8 cellular contexts compared by ENCODE assay signal in genomic region chr17:2400877-2401425, GRCh38. TPM values are rescaled to one million over a fixed set of nuclear protein-coding genes. Genes with fewer than 3 reads are reported as not detected.
DNase-seq lines count a peak whose midpoint lies in the region; ATAC-seq, FAIRE-seq and TF ChIP-seq lines count a peak whose summit lies in the region.

Gene MNT (minus strand): TSS chr17:2401060. CDS start chr17:2400712, 348 bp downstream.

- TF ChIP-seq POLR2A in GM12891 (IDR thresholded peaks at IDR 0.05; ENCODE audit: low read depth, low read length), result peak; percentile 74
- TF ChIP-seq POLR2A in adrenal gland (IDR thresholded peaks at IDR 0.05), result peak; percentile 75 to 94

- ATAC-seq in HG02759 (IDR thresholded peaks at IDR 0.05; ENCODE audit: unreplicated experiment) (peak; percentile 43), T-cell (replicated peaks in 1 of 4) (peak; percentile 50 to 61 (median 54)), left cardiac atrium (peak; percentile 64 to 68), upper lobe of right lung (peak; percentile 73)

- H3K4me3 Mint-ChIP-seq in T-cell (peak within 1 kb of the TSS; percentile 94 to 99 (median 98)), progenitor cell of endocrine pancreas (ENCODE audit: low read depth) (peak within 1 kb of the TSS; percentile 93)

- H3K27ac ChIP-seq in adrenal gland, result peak within 1 kb of the TSS; percentile 97 to 99 (median 98)
- H3K27ac ChIP-seq in upper lobe of right lung, result peak within 1 kb of the TSS; percentile 95

- H3K4me1 Mint-ChIP-seq in T-cell (peaks cover 40 to 60% (median 51%) of the 10 kb centered on the region in 3 donors), progenitor cell of endocrine pancreas (ENCODE audit: low read depth) (peaks cover 38% of the 10 kb centered on the region)

- no peaks in the 10 kb centered on the region for H3K9me3 ChIP-seq in adrenal gland (replicated peaks in 1 of 3)
- no peaks in the 10 kb centered on the region for H3K9me3 ChIP-seq in upper lobe of right lung

- H3K27me3 ChIP-seq in adrenal gland (no peaks in the 10 kb centered on the region), upper lobe of right lung (no peaks in the 10 kb centered on the region)

- H3K27me3 Mint-ChIP-seq in T-cell, result no peaks in the 10 kb centered on the region
- no peaks in the 10 kb centered on the region for H3K27me3 Mint-ChIP-seq in progenitor cell of endocrine pancreas

- POLR2A ChIA-PET in T-cell (lab: Charles Lee), result interaction anchor here (1.0 to 1.5 kb wide), 3 partner anchors 8 to 18 kb away, joined by 3 to 7 read pairs (median 3); no protein-coding TSS in a partner anchor

- FAIRE-seq in GM12891 (lab: Jason Lieb, UNC), result no peak

- H3K27ac Mint-ChIP-seq in T-cell, result peak within 1 kb of the TSS; percentile 98 to 99
- peak within 1 kb of the TSS; percentile 100 for H3K27ac Mint-ChIP-seq in progenitor cell of endocrine pancreas

- peak in 2 of 6 experiments; percentile 16 to 51 for TF ChIP-seq CTCF in adrenal gland (IDR thresholded peaks at IDR 0.05)
- TF ChIP-seq CTCF in progenitor cell of endocrine pancreas (IDR thresholded peaks at IDR 0.05; ENCODE audit: unreplicated experiment), result no peak
- TF ChIP-seq CTCF in upper lobe of right lung (IDR thresholded peaks at IDR 0.05), result peak; percentile 14

- CTCF ChIA-PET in T-cell (lab: Charles Lee), result interaction anchor here (1.1 to 2.0 kb wide), 3 partner anchors 18 to 177 kb away, joined by 3 to 11 read pairs (median 4); no protein-coding TSS in a partner anchor

- no peaks in the 10 kb centered on the region for H3K36me3 Mint-ChIP-seq in T-cell
- peaks cover 1% of the 10 kb centered on the region for H3K36me3 Mint-ChIP-seq in progenitor cell of endocrine pancreas (ENCODE audit: insufficient read depth)

- H3K36me3 ChIP-seq in adrenal gland (replicated peaks in 1 of 2), result no peaks in the 10 kb centered on the region
- H3K36me3 ChIP-seq in upper lobe of right lung, result no peaks in the 10 kb centered on the region

- DNase-seq in GM12891 (ENCODE audit: insufficient read length, low spot score), result peak; percentile 85
- peak; percentile 46 for DNase-seq in NCI-H1417 treated with DMSO at 0.1 percent for 48 hours (lab: John Stamatoyannopoulos, UW)
- peak in 33 of 34 experiments; percentile 89 to 96 (median 94) for DNase-seq in T-cell
- DNase-seq in adrenal gland, result peak; percentile 95 to 97 (median 96)
- DNase-seq in left cardiac atrium, result peak; percentile 95
- peak; percentile 90 for DNase-seq in progenitor cell of endocrine pancreas (ENCODE audit: low spot score, unreplicated experiment)
- DNase-seq in upper lobe of right lung, result peak; percentile 97

- WGBS in adrenal gland, 4 donors, result 0 to 2% (median 1%) methylated on average over 14 to 51 of the region's 51 CpGs

- H3K9me3 Mint-ChIP-seq in T-cell (no peaks in the 10 kb centered on the region), progenitor cell of endocrine pancreas (ENCODE audit: low read depth) (no peaks in the 10 kb centered on the region)

- H3K4me1 ChIP-seq in adrenal gland (replicated peaks in 1 of 2) (peaks cover 37 to 61% of the 10 kb centered on the region in 2 donors), upper lobe of right lung (peaks cover 59% of the 10 kb centered on the region)

- H3K4me3 ChIP-seq in adrenal gland (peak within 1 kb of the TSS; percentile 72 to 95 (median 89)), upper lobe of right lung (peak within 1 kb of the TSS; percentile 72)

- intact Hi-C loops in adrenal gland (cut with DNase I), result no loop called here
- intact Hi-C loops in left cardiac atrium (cut with DNase I), result no loop called here
- intact Hi-C loops in upper lobe of right lung (cut with DNase I), result no loop called here

TF ChIP-seq in GM12891, 5 proteins besides CTCF, POLR2A, EP300 and RAD21:
- TF ChIP-seq POLR2AphosphoS5 (IDR thresholded peaks at IDR 0.05; ENCODE audit: low read depth, low read length), result peak; percentile 51; the same call in 1 of the 2 replicates
- TF ChIP-seq SPI1 (IDR thresholded peaks at IDR 0.05; ENCODE audit: low read depth, low read length), result peak; percentile 84
- no peak for TF ChIP-seq POU2F2 (IDR thresholded peaks at IDR 0.05; ENCODE audit: low read depth, low read length)
- peak; percentile 90 for TF ChIP-seq TAF1 (IDR thresholded peaks at IDR 0.05; ENCODE audit: low read depth, low read length)
- no peak for TF ChIP-seq PAX5 (IDR thresholded peaks at IDR 0.05; ENCODE audit: insufficient read depth, low read length, severe bottlenecking)

RNA-seq across cellular contexts. Expression of gene MNT, which starts in this region (rescaled TPM):
- polyA plus RNA-seq in GM12891 (2012; ENCODE audit: low read depth, missing spikeins), result 7.7 TPM
- total RNA-seq in T-cell (10 to 100 TPM; 43.0 to 97.8 (median 58.2) TPM), adrenal gland (10 to 100 TPM in 7 of 8 donors, 1 to 10 TPM in 1; 9.4 to 43.9 (median 20.9) TPM), left cardiac atrium (10 to 100 TPM; 11.2 to 12.7 TPM), progenitor cell of endocrine pancreas (32.1 and 35.5 TPM in 2 replicates), upper lobe of right lung (32.7 TPM)
- polyA plus RNA-seq in adrenal gland, result 10 to 100 TPM in 1 of 3 donors, 1 to 10 TPM in 2; 4.9 to 30.6 (median 7.7) TPM

Comparison
In these comparisons a context has a peak if more than half of its experiments do, and no peak if none do; other contexts are left out.
1. Peak in every context shown above with its lines: DNase-seq, ATAC-seq, H3K4me3 ChIP-seq and H3K27ac ChIP-seq.
2. DNase-seq: peak in every context shown above with its lines; median percentile 97 in upper lobe of right lung; 96 in adrenal gland; 95 in left cardiac atrium; 94 in T-cell; 90 in progenitor cell of endocrine pancreas; 85 in GM12891; 46 in NCI-H1417 treated with DMSO at 0.1 percent for 48 hours.